In the genomic region with DNA sequence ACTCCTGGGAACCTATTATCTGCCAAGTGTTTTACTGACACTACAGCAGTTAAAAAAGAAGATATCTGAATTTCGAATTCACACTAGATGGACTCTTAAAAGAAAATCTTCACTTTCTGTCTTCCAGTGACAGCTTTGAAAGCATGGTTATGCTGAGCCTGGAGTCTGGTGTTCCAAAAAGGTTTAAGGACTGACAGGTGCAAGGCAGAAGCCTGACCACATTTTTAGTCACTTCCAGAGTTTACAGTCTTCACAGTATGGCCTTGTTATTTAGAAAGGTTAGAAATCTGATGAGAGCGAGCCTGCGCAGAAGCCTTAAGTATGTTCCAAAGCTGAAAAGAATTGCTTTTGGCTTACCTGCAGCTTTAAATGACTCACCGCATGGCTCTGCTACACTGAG, we compare ENCODE assay signal across 28 cellular contexts. TPM values are rescaled to one million over a fixed set of nuclear protein-coding genes. Genes with fewer than 3 reads are reported as not detected.
DNase-seq lines count a peak whose midpoint lies in the region; ATAC-seq, FAIRE-seq and TF ChIP-seq lines count a peak whose summit lies in the region.
"Had no signal": no experiment of that assay in that cellular context is flagged by ENCODE, and none has a peak within 500 bp of the region (broad histone marks: within the 10 kb centered on the region; RNA-seq: fewer than 3 reads in every experiment).

No MANE protein-coding gene starts in this region.

- no peak overlapping the region for H3K4me3 ChIP-seq in SJCRH30
- H3K4me3 ChIP-seq: A549; BLaER1 treated with 17β-estradiol and CSF1 and Interleukin-3, amounts not matched to agents 10 nM and 100 nM; GM12878 had no signal

- no peak for FAIRE-seq in urothelium cell line (lab: Jason Lieb, UNC)
- FAIRE-seq: A549, D721Med, GM12878, GM12892, GM18507 had no signal

- no peak for ATAC-seq in left ventricle myocardium superior
- ATAC-seq: A549; CD8-positive, alpha-beta T cell; GM12878 had no signal

- no peaks in the 10 kb centered on the region for H3K27me3 ChIP-seq in SJCRH30
- H3K27me3 ChIP-seq: BLaER1 treated with 17β-estradiol and CSF1 and Interleukin-3, amounts not matched to agents 10 nM and 100 nM had no signal

- TF ChIP-seq CTCF in osteocyte (IDR thresholded peaks at IDR 0.05): no peak

- no peak overlapping the region for H3K4me3 Mint-ChIP-seq in osteocyte (ENCODE audit: unreplicated experiment)
- H3K4me3 Mint-ChIP-seq: B cell; CD4-positive, alpha-beta T cell; CD8-positive, alpha-beta T cell had no signal

- peaks cover 50% of the 10 kb centered on the region for H3K36me3 Mint-ChIP-seq in osteocyte (ENCODE audit: unreplicated experiment)
- H3K36me3 Mint-ChIP-seq: CD8-positive, alpha-beta T cell had no signal

- H3K27me3 Mint-ChIP-seq in osteocyte (ENCODE audit: unreplicated experiment): no peaks in the 10 kb centered on the region
- H3K27me3 Mint-ChIP-seq: B cell had no signal

- H3K4me1 Mint-ChIP-seq in osteocyte (ENCODE audit: unreplicated experiment): no peaks in the 10 kb centered on the region
- H3K4me1 Mint-ChIP-seq: B cell had no signal

- peak; percentile 30 for DNase-seq in LHCN-M2 (ENCODE audit: low read depth)
- peak; percentile 78 for DNase-seq in NCI-H2107 treated with DMSO at 0.1 percent for 48 hours (lab: John Stamatoyannopoulos, UW; ENCODE audit: unreplicated experiment)
- DNase-seq in SJCRH30: peak in 1 of 2 experiments; percentile 61
- peak; percentile 10 for DNase-seq in osteocyte (ENCODE audit: extremely low spot score, unreplicated experiment)
- DNase-seq in NCI-H2196 (lab: John Stamatoyannopoulos, UW; ENCODE audit: unreplicated experiment): no peak
- DNase-seq in left ventricle myocardium superior: no peak
- DNase-seq in urothelium cell line (ENCODE audit: low spot score): no peak
- DNase-seq in activated CD4-positive, alpha-beta T cell treated with anti-CD3 and anti-CD28 coated beads for 4 hours: no peak
- DNase-seq: AML-193; Caco-2; Calu3; CD4-positive, alpha-beta T cell; CD8-positive, alpha-beta T cell; DMS153; DMS53; DMS79; DND-41; EL; GDM1 had no signal

- intact Hi-C loops in left ventricle myocardium superior (cut with micrococcal nuclease): no loop called here

- H3K27ac Mint-ChIP-seq in osteocyte (ENCODE audit: unreplicated experiment): no peak overlapping the region
- H3K27ac Mint-ChIP-seq: B cell; CD4-positive, alpha-beta T cell; CD8-positive, alpha-beta T cell had no signal

- H3K4me1 ChIP-seq in SJCRH30: peaks cover 35% of the 10 kb centered on the region
- H3K4me1 ChIP-seq: A549, Caco-2 had no signal

- no peaks in the 10 kb centered on the region for H3K9me3 Mint-ChIP-seq in osteocyte (ENCODE audit: unreplicated experiment)
- H3K9me3 Mint-ChIP-seq: CD4-positive, alpha-beta T cell; CD8-positive, alpha-beta T cell had no signal

- H3K9me3 ChIP-seq in SJCRH30 (replicated peaks): no peaks in the 10 kb centered on the region
- H3K9me3 ChIP-seq: A549; BLaER1 treated with 17β-estradiol and CSF1 and Interleukin-3, amounts not matched to agents 10 nM and 100 nM; Caco-2 had no signal

- H3K36me3 ChIP-seq in SJCRH30: peaks cover 48% of the 10 kb centered on the region

- peak overlapping the region; percentile 28; the same call in 1 of the 2 replicates for H3K27ac ChIP-seq in SJCRH30
- H3K27ac ChIP-seq: 22Rv1; A549; BLaER1 treated with 17β-estradiol and CSF1 and Interleukin-3, amounts not matched to agents 10 nM and 100 nM; C4-2B had no signal

RNA-seq across cellular contexts. Expression of gene ETV5, which starts 59.9 kb away (rescaled TPM):
- total RNA-seq in LHCN-M2 (2014; rRNA removed) (48.5 and 57.0 TPM in 2 replicates), osteocyte (58.4 and 63.6 TPM in 2 replicates), left ventricle myocardium superior (3.4 TPM)
- 25.1 TPM for polyA plus RNA-seq in LHCN-M2 (2012)
- 62.8 and 64.7 TPM in 2 replicates for total RNA-seq in SJCRH30 (2014; rRNA removed; shearing (Covaris generic))
- total RNA-seq: CD4-positive, alpha-beta T cell had no signal

Comparison
In these comparisons a context has a peak if more than half of its experiments do, and no peak if none do; other contexts are left out.
1. DNase-seq: peak in LHCN-M2 (single experiment), NCI-H2107 treated with DMSO at 0.1 percent for 48 hours (single experiment) and osteocyte (single experiment); none in NCI-H2196 (single experiment), left ventricle myocardium superior (single experiment), urothelium cell line (single experiment) and activated CD4-positive, alpha-beta T cell treated with anti-CD3 and anti-CD28 coated beads for 4 hours (0 of 2).
2. RNA of gene ETV5, which starts 59.9 kb away (total RNA-seq): 58.4 to 63.6 TPM in osteocyte, 62.8 to 64.7 TPM in SJCRH30 and 48.5 to 57.0 TPM in LHCN-M2; 3.4 TPM in left ventricle myocardium superior (single experiment); every median in the first group is over 10 times any median in the second.